Comparison of ENCODE assay signal across 26 cellular contexts in genomic region chr7:149103424-149103823, GRCh38.
"Had no signal": no experiment of that assay in that cellular context is flagged by ENCODE, and none has a peak within 500 bp of the region (broad histone marks: within the 10 kb centered on the region; RNA-seq: fewer than 3 reads in every experiment).

No MANE protein-coding gene starts in this region.

- H3K4me3 ChIP-seq: dorsolateral prefrontal cortex, gastrocnemius medialis, lower lobe of right lung, ovary, psoas muscle, sigmoid colon, thoracic aorta, tibial nerve, upper lobe of left lung, uterus had no signal

- H3K27me3 ChIP-seq: dorsolateral prefrontal cortex, gastrocnemius medialis, ovary, sigmoid colon, tibial nerve, upper lobe of left lung, uterus had no signal

- H3K4me1 ChIP-seq: gastrocnemius medialis, lower lobe of right lung, psoas muscle, sigmoid colon, tibial nerve, upper lobe of left lung, uterus had no signal

- H3K4me3 Mint-ChIP-seq: endodermal cell; natural killer cell; stimulated activated effector memory CD8-positive, alpha-beta T cell treated with anti-CD3 and anti-CD28 coated beads, Interleukin-12 subunit alpha, Interleukin-12 subunit beta, amount 100 ng/mL, for 72 hours had no signal

- H3K36me3 ChIP-seq: gastrocnemius medialis, ovary, uterus had no signal

- H3K27ac Mint-ChIP-seq: endodermal cell; natural killer cell; stimulated activated effector memory CD8-positive, alpha-beta T cell treated with anti-CD3 and anti-CD28 coated beads, Interleukin-12 subunit alpha, Interleukin-12 subunit beta, amount 100 ng/mL, for 72 hours had no signal

- H3K36me3 Mint-ChIP-seq: natural killer cell; stimulated activated effector memory CD8-positive, alpha-beta T cell treated with anti-CD3 and anti-CD28 coated beads, Interleukin-12 subunit alpha, Interleukin-12 subunit beta, amount 100 ng/mL, for 72 hours had no signal

- FAIRE-seq: keratinocyte had no signal

- H3K9me3 Mint-ChIP-seq: endodermal cell; natural killer cell; stimulated activated effector memory CD8-positive, alpha-beta T cell treated with anti-CD3 and anti-CD28 coated beads, Interleukin-12 subunit alpha, Interleukin-12 subunit beta, amount 100 ng/mL, for 72 hours had no signal

- H3K4me1 Mint-ChIP-seq: endodermal cell, natural killer cell had no signal

- H3K9me3 ChIP-seq: gastrocnemius medialis, lower lobe of right lung, ovary, psoas muscle, sigmoid colon, thoracic aorta, tibial nerve, upper lobe of left lung, uterus had no signal

- H3K27ac ChIP-seq: dorsolateral prefrontal cortex, epithelial cell of prostate, gastrocnemius medialis, lower lobe of right lung, ovary, psoas muscle, sigmoid colon, thoracic aorta, tibial nerve, upper lobe of left lung, uterus had no signal

- ATAC-seq: esophagus mucosa; gastrocnemius medialis; left ventricle myocardium superior; lower lobe of right lung; natural killer cell; psoas muscle; stimulated activated effector memory CD8-positive, alpha-beta T cell treated with anti-CD3 and anti-CD28 coated beads, Interleukin-12 subunit alpha, Interleukin-12 subunit beta, amount 100 ng/mL, for 72 hours; stimulated activated naive CD8-positive, alpha-beta T cell treated with anti-CD3 and anti-CD28 coated beads, Interleukin-15, Interleukin-2, amounts not matched to agents 100 U/mL and 50 U/mL, for 24 hours had no signal

- DNase-seq: dorsolateral prefrontal cortex; effector CD8-positive, alpha-beta T cell; endodermal cell; foreskin fibroblast; gastrocnemius medialis; head of caudate nucleus; left ventricle myocardium superior; lower lobe of right lung; natural killer cell; occipital lobe; ovary; psoas muscle; right cardiac atrium; sigmoid colon; stimulated activated CD4-positive, alpha-beta T cell treated with anti-CD3 and anti-CD28 coated beads, Interleukin-2, amount 100 ng/mL, for 24 hours; stimulated activated CD4-positive, alpha-beta T cell treated with anti-CD3 and anti-CD28 coated beads, Interleukin-4, amount 100 ng/mL, for 24 hours; stimulated activated naive CD8-positive, alpha-beta T cell treated with anti-CD3 and anti-CD28 coated beads, Interleukin-15, Interleukin-2, amounts not matched to agents 100 U/mL and 50 U/mL, for 24 hours; substantia nigra; uterus had no signal
